In genomic region chr2:182038579-182038978, GRCh38 we compare ENCODE assay signal across 14 cellular contexts. TPM values are rescaled to one million over a fixed set of nuclear protein-coding genes. Genes with fewer than 3 reads are reported as not detected.
DNase-seq lines count a peak whose midpoint lies in the region; ATAC-seq, FAIRE-seq and TF ChIP-seq lines count a peak whose summit lies in the region.
"Had no signal": no experiment of that assay in that cellular context is flagged by ENCODE, and none has a peak within 500 bp of the region (broad histone marks: within the 10 kb centered on the region; RNA-seq: fewer than 3 reads in every experiment).

No MANE protein-coding gene starts in this region.

- no peak for TF ChIP-seq POLR2A in heart left ventricle (IDR thresholded peaks at IDR 0.05)

- peak; percentile 86 for FAIRE-seq in keratinocyte (lab: Jason Lieb, UNC)

- no peaks in the 10 kb centered on the region for H3K9me1 ChIP-seq in keratinocyte (ENCODE audit: control insufficient read depth, extremely low read depth, insufficient read depth, low read length)

- 11 to 40% (median 24%) methylated on average over 1 of the region's 1 CpG for WGBS in heart left ventricle, 4 donors

- dilution Hi-C loops in keratinocyte (cut with MboI; ENCODE audit: extremely low pct_ligation_motif_present, low sequenced_read_pairs): no loop called here

- DNase-seq in heart left ventricle (no peak), left ventricle myocardium inferior (no peak), amniotic epithelial cell (ENCODE audit: low read depth) (peak; percentile 24), keratinocyte (ENCODE audit: low read depth, low spot score) (peak; percentile 38), NCI-H1105 (lab: John Stamatoyannopoulos, UW) (no peak)
- DNase-seq in effector memory CD4-positive, alpha-beta T cell: no peak
- DNase-seq in stimulated activated CD4-positive, alpha-beta T cell treated with anti-CD3 and anti-CD28 coated beads, Interleukin-12 subunit alpha, Interleukin-12 subunit beta, amount 100 ng/mL, for 4 hours: no peak
- DNase-seq: activated T-cell treated with anti-CD3 and anti-CD28 coated beads, Interleukin-2, amount 50 U/mL, for 1 hour; NCI-H2107; substantia nigra had no signal

- H3K4me3 ChIP-seq in heart left ventricle (no peak overlapping the region), left ventricle myocardium inferior (no peak overlapping the region), keratinocyte (ENCODE audit: control insufficient read depth in 2 of 3, extremely low read depth in 1 of 3, insufficient read depth in 2 of 3, low read depth in 1 of 3, low read length in 3 of 3) (no peak overlapping the region)
- H3K4me3 ChIP-seq in effector memory CD4-positive, alpha-beta T cell (ENCODE audit: insufficient read depth, low read depth, low read length, poor library complexity, severe bottlenecking): no peak overlapping the region

- H3K4me1 ChIP-seq in heart left ventricle: peaks cover 0 to 19% (median 4%) of the 10 kb centered on the region in 12 donors
- peaks cover 13% of the 10 kb centered on the region for H3K4me1 ChIP-seq in left ventricle myocardium inferior
- peaks cover 13% of the 10 kb centered on the region for H3K4me1 ChIP-seq in keratinocyte (ENCODE audit: control insufficient read depth, extremely low read depth, insufficient read depth, low read length)
- H3K4me1 ChIP-seq in effector memory CD4-positive, alpha-beta T cell (ENCODE audit: control insufficient read depth, insufficient read depth, low read length, poor library complexity, severe bottlenecking): no peaks in the 10 kb centered on the region
- H3K4me1 ChIP-seq: parathyroid adenoma had no signal

- peak overlapping the region; percentile 4 for H2AFZ ChIP-seq in keratinocyte (ENCODE audit: control insufficient read depth, low read length)
- H2AFZ ChIP-seq: parathyroid adenoma had no signal

- intact Hi-C loops in heart left ventricle (cut with DNase I): no loop called here
- intact Hi-C loops in left ventricle myocardium inferior (cut with micrococcal nuclease): no loop called here

- TF ChIP-seq CTCF in heart left ventricle (IDR thresholded peaks at IDR 0.05) (no peak), left ventricle myocardium inferior (IDR thresholded peaks at IDR 0.05; ENCODE audit: borderline replicate concordance) (no peak), keratinocyte (optimal IDR thresholded peaks at IDR 0.05 in 1 of 3, IDR thresholded peaks at IDR 0.05 in 1 of 3, conservative IDR thresholded peaks at IDR 0.05 in 1 of 3; ENCODE audit: extremely low read depth in 1 of 3, insufficient read depth in 2 of 3, low read length in 3 of 3) (no peak)

- ATAC-seq in heart left ventricle (peak; percentile 64 to 88 (median 75)), HG03097 (IDR thresholded peaks at IDR 0.05; ENCODE audit: low FRiP score, unreplicated experiment) (no peak)
- ATAC-seq: WTC11 had no signal

- H3K9me3 ChIP-seq in heart left ventricle (no peaks in the 10 kb centered on the region), left ventricle myocardium inferior (replicated peaks) (no peaks in the 10 kb centered on the region), keratinocyte (ENCODE audit: control insufficient read depth, low read depth, low read length) (no peaks in the 10 kb centered on the region)
- H3K9me3 ChIP-seq in effector memory CD4-positive, alpha-beta T cell (ENCODE audit: control insufficient read depth, low read length): no peaks in the 10 kb centered on the region

- H3K36me3 ChIP-seq in heart left ventricle (no peaks in the 10 kb centered on the region), left ventricle myocardium inferior (no peaks in the 10 kb centered on the region), keratinocyte (ENCODE audit: control insufficient read depth in 2 of 2, extremely low read depth in 1 of 2, insufficient read depth in 2 of 2, low read length in 2 of 2) (no peaks in the 10 kb centered on the region)
- no peaks in the 10 kb centered on the region for H3K36me3 ChIP-seq in effector memory CD4-positive, alpha-beta T cell (ENCODE audit: control insufficient read depth, insufficient read depth, low read length)

- H3K9ac ChIP-seq in keratinocyte (ENCODE audit: control insufficient read depth, extremely low read depth, insufficient read depth, low read length): no peak overlapping the region
- H3K9ac ChIP-seq: parathyroid adenoma had no signal

- no peaks in the 10 kb centered on the region for H3K79me2 ChIP-seq in keratinocyte (ENCODE audit: control insufficient read depth, insufficient read depth, low read length)
- H3K79me2 ChIP-seq: parathyroid adenoma had no signal

- no peaks in the 10 kb centered on the region for H4K20me1 ChIP-seq in keratinocyte (ENCODE audit: control insufficient read depth, extremely low read depth, insufficient read depth, low read length)

- no peaks in the 10 kb centered on the region for H3K27me3 ChIP-seq in heart left ventricle
- no peaks in the 10 kb centered on the region for H3K27me3 ChIP-seq in left ventricle myocardium inferior (ENCODE audit: low read depth)
- H3K27me3 ChIP-seq in keratinocyte (ENCODE audit: control insufficient read depth, extremely low read depth, insufficient read depth, low read length): no peaks in the 10 kb centered on the region
- no peaks in the 10 kb centered on the region for H3K27me3 ChIP-seq in effector memory CD4-positive, alpha-beta T cell (replicated peaks; ENCODE audit: control insufficient read depth, insufficient read depth, low read length, poor library complexity, severe bottlenecking)

- H3K4me2 ChIP-seq in keratinocyte (ENCODE audit: control insufficient read depth, extremely low read depth, insufficient read depth, low read depth, low read length): peak overlapping the region; percentile 29

- H3K27ac ChIP-seq in heart left ventricle (peak overlapping the region in 5 of 12 donors; percentile 7 to 40 (median 21)), left ventricle myocardium inferior (replicated peaks) (no peak overlapping the region), keratinocyte (ENCODE audit: control insufficient read depth, insufficient read depth, low read length) (peak overlapping the region; percentile 10)
- no peak overlapping the region for H3K27ac ChIP-seq in effector memory CD4-positive, alpha-beta T cell (ENCODE audit: insufficient read depth, low read length, poor library complexity, severe bottlenecking)
- H3K27ac ChIP-seq: parathyroid adenoma had no signal

RNA-seq across cellular contexts. Expression of gene PPP1R1C, which starts 52.9 kb away (rescaled TPM):
- total RNA-seq in heart left ventricle (10 to 100 TPM; 14.8 to 44.5 (median 23.4) TPM), left ventricle myocardium inferior (33.1 TPM)
- polyA plus RNA-seq in heart left ventricle (10 to 100 TPM in 1 of 2 donors, 1 to 10 TPM in 1; 2.9 to 18.7 TPM), keratinocyte (3.0 to 4.3 TPM (median 3.1 TPM) in 3 replicates)
- 0.45 TPM for polyA plus RNA-seq in keratinocyte (2011; ENCODE audit: low read depth)
- polyA plus RNA-seq in keratinocyte (2011; cell fraction: cytosol; rRNA removed): 2.6 and 5.5 TPM in 2 replicates
- 2.1 and 3.5 TPM in 2 replicates for polyA plus RNA-seq in keratinocyte (2011; cell fraction: nucleus; rRNA removed)
- polyA plus RNA-seq in keratinocyte (2012; ENCODE audit: low replicate concordance): 1.7 and 7.5 TPM in 2 replicates
- 1.1 to 1.7 TPM in 2 of 3 replicates, not detected in the other for polyA minus RNA-seq in keratinocyte
- not detected for polyA minus RNA-seq in keratinocyte (2011; cell fraction: cytosol; rRNA and poly(A)+ RNA removed)
- 1.2 and 2.7 TPM in 2 replicates for polyA minus RNA-seq in keratinocyte (2011; cell fraction: nucleus; rRNA and poly(A)+ RNA removed)
- polyA plus RNA-seq: IgD-negative memory B cell had no signal

Comparison
In these comparisons a context has a peak if more than half of its experiments do, and no peak if none do; other contexts are left out.
1. DNase-seq: peak in amniotic epithelial cell (single experiment) and keratinocyte (single experiment); none in heart left ventricle (0 of 5), left ventricle myocardium inferior (single experiment), NCI-H1105 (single experiment), effector memory CD4-positive, alpha-beta T cell (0 of 3) and stimulated activated CD4-positive, alpha-beta T cell treated with anti-CD3 and anti-CD28 coated beads, Interleukin-12 subunit alpha, Interleukin-12 subunit beta, amount 100 ng/mL, for 4 hours (single experiment).